19 cellular contexts compared by ENCODE assay signal in genomic region chr20:51185277-51185676, GRCh38.
"Had no signal": no experiment of that assay in that cellular context is flagged by ENCODE, and none has a peak within 500 bp of the region (broad histone marks: within the 10 kb centered on the region; RNA-seq: fewer than 3 reads in every experiment).

No MANE protein-coding gene starts in this region.

- H3K9me3 ChIP-seq: lower lobe of right lung, sigmoid colon had no signal

- H3K9me3 Mint-ChIP-seq: activated CD4-positive, alpha-beta T cell treated with anti-CD3 and anti-CD28 coated beads, Interleukin-2, amount 10 ng/mL, durations not matched to agents 24 days and 14 days; activated CD8-positive, alpha-beta T cell treated with anti-CD3 and anti-CD28 coated beads for 36 hours; activated naive CD4-positive, alpha-beta T cell treated with anti-CD3 and anti-CD28 coated beads, Interleukin-2, amount 50 U/mL, for 24 hours; effector memory CD8-positive, alpha-beta T cell; mesothelial cell of epicardium; natural killer cell treated with Interleukin-12 subunit alpha and Interleukin-12 subunit beta and Interleukin-15 and Interleukin-18, amount 100 ng/mL, for 72 hours; stimulated activated memory B cell treated with anti-CD40 and anti-IgM and Interleukin-4, amounts not matched to agents 10 μg/mL and 1 μg/mL and 100 μg/mL, for 72 hours; T-helper 2 cell treated with Interferon-gamma antibody and Interleukin-4, amounts not matched to agents 5 μg/mL and 100 μg/mL, for 36 hours had no signal

- FAIRE-seq: astrocyte, keratinocyte, TTC549 had no signal

- H3K4me3 ChIP-seq: lower lobe of right lung, sigmoid colon had no signal

- H3K36me3 ChIP-seq: lower lobe of right lung, sigmoid colon had no signal

- H3K4me1 ChIP-seq: lower lobe of right lung, sigmoid colon had no signal

- H3K27ac ChIP-seq: lower lobe of right lung, sigmoid colon had no signal

- H3K4me1 Mint-ChIP-seq: activated CD4-positive, alpha-beta T cell treated with anti-CD3 and anti-CD28 coated beads, Interleukin-2, amount 10 ng/mL, durations not matched to agents 24 days and 14 days; activated naive CD4-positive, alpha-beta T cell treated with anti-CD3 and anti-CD28 coated beads, Interleukin-2, amount 50 U/mL, for 24 hours had no signal

- H3K27me3 ChIP-seq: sigmoid colon had no signal

- DNase-seq: activated CD4-positive, alpha-beta T cell treated with anti-CD3 and anti-CD28 coated beads, Interleukin-2, amount 10 ng/mL, durations not matched to agents 24 days and 14 days; activated CD8-positive, alpha-beta memory T cell treated with anti-CD3 and anti-CD28 coated beads, Interleukin-2, amount 50 U/mL, for 4 hours; activated CD8-positive, alpha-beta T cell treated with anti-CD3 and anti-CD28 coated beads for 36 hours; activated gamma-delta T cell; effector memory CD8-positive, alpha-beta T cell; foreskin melanocyte; glutamatergic neuron; hippocampal formation; lower lobe of right lung; sigmoid colon; stimulated activated CD4-positive, alpha-beta T cell treated with anti-CD3 and anti-CD28 coated beads, Interleukin-4, amount 100 ng/mL, for 4 hours had no signal

- H3K27ac Mint-ChIP-seq: activated CD4-positive, alpha-beta T cell treated with anti-CD3 and anti-CD28 coated beads, Interleukin-2, amount 10 ng/mL, durations not matched to agents 24 days and 14 days; activated CD8-positive, alpha-beta T cell treated with anti-CD3 and anti-CD28 coated beads for 36 hours; activated naive CD4-positive, alpha-beta T cell treated with anti-CD3 and anti-CD28 coated beads, Interleukin-2, amount 50 U/mL, for 24 hours; effector memory CD8-positive, alpha-beta T cell; mesothelial cell of epicardium; natural killer cell treated with Interleukin-12 subunit alpha and Interleukin-12 subunit beta and Interleukin-15 and Interleukin-18, amount 100 ng/mL, for 72 hours; stimulated activated memory B cell treated with anti-CD40 and anti-IgM and Interleukin-4, amounts not matched to agents 10 μg/mL and 1 μg/mL and 100 μg/mL, for 72 hours; T-helper 2 cell treated with Interferon-gamma antibody and Interleukin-4, amounts not matched to agents 5 μg/mL and 100 μg/mL, for 36 hours had no signal

- H3K36me3 Mint-ChIP-seq: activated naive CD4-positive, alpha-beta T cell treated with anti-CD3 and anti-CD28 coated beads, Interleukin-2, amount 50 U/mL, for 24 hours; mesothelial cell of epicardium; natural killer cell treated with Interleukin-12 subunit alpha and Interleukin-12 subunit beta and Interleukin-15 and Interleukin-18, amount 100 ng/mL, for 72 hours; stimulated activated memory B cell treated with anti-CD40 and anti-IgM and Interleukin-4, amounts not matched to agents 10 μg/mL and 1 μg/mL and 100 μg/mL, for 72 hours had no signal

- H3K4me3 Mint-ChIP-seq: activated CD4-positive, alpha-beta T cell treated with anti-CD3 and anti-CD28 coated beads, Interleukin-2, amount 10 ng/mL, durations not matched to agents 24 days and 14 days; activated CD8-positive, alpha-beta T cell treated with anti-CD3 and anti-CD28 coated beads for 36 hours; activated naive CD4-positive, alpha-beta T cell treated with anti-CD3 and anti-CD28 coated beads, Interleukin-2, amount 50 U/mL, for 24 hours; effector memory CD8-positive, alpha-beta T cell; mesothelial cell of epicardium; natural killer cell treated with Interleukin-12 subunit alpha and Interleukin-12 subunit beta and Interleukin-15 and Interleukin-18, amount 100 ng/mL, for 72 hours; stimulated activated memory B cell treated with anti-CD40 and anti-IgM and Interleukin-4, amounts not matched to agents 10 μg/mL and 1 μg/mL and 100 μg/mL, for 72 hours; T-helper 2 cell treated with Interferon-gamma antibody and Interleukin-4, amounts not matched to agents 5 μg/mL and 100 μg/mL, for 36 hours had no signal
